Comparison of ENCODE assay signal across 8 cellular contexts in the genomic region with DNA sequence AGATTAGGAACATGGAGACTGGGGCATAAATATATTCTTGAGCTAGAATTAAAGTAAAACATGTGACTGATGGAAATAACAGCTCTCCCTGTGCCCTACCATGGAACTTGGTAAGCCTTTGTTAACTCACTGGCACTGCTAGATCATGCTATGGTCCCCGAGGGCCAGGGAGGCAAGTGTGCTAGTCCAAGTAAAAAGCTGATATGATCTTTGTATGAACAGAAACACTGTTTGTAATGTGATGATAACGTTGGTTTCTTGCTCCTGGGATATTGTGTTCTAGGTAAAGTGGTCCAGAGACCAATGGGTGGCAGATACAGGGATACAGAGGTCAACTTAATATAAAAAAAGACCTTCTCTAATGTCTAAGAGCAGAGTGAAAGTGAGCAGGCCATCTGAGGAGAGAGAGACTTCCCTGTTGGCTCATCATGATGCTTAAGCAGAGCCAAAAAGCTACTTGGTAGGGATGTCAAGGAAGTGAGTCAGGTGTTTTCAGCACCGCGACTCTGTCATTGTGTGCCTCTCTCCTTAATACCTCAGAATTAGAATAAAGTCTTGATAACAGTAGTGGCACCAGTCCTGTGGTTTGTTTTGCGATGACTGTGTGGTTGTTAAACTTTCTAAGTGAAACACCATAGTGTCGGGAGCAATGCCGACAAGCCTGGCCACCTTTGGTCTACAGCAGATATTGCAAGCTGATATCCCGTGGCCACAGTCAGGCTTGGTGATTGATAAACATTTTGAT. TPM values are rescaled to one million over a fixed set of nuclear protein-coding genes. Genes with fewer than 3 reads are reported as not detected.
DNase-seq lines count a peak whose midpoint lies in the region; ATAC-seq and TF ChIP-seq lines count a peak whose summit lies in the region.

No MANE protein-coding gene starts in this region.

- no peak overlapping the region for H3K4me3 ChIP-seq in AG10803 (ENCODE audit: low read length)
- H3K4me3 ChIP-seq in upper lobe of left lung, result no peak overlapping the region

- no peak overlapping the region for H3K4me3 Mint-ChIP-seq in activated CD8-positive, alpha-beta T cell treated with anti-CD3 and anti-CD28 coated beads, Interleukin-2, amount 10 ng/mL, durations not matched to agents 7 days and 5 days

- no peaks in the 10 kb centered on the region for H3K27me3 ChIP-seq in upper lobe of left lung

- POLR2A ChIA-PET in activated CD8-positive, alpha-beta T cell treated with anti-CD3 and anti-CD28 coated beads, Interleukin-2, amount 10 ng/mL, durations not matched to agents 7 days and 5 days (lab: Charles Lee), result interaction anchor here (1.3 kb wide), 1 partner anchor 27 kb away, joined by 5 read pairs; no protein-coding TSS in a partner anchor

- H3K9me3 Mint-ChIP-seq in activated CD8-positive, alpha-beta T cell treated with anti-CD3 and anti-CD28 coated beads, Interleukin-2, amount 10 ng/mL, durations not matched to agents 7 days and 5 days (ENCODE audit: insufficient read depth), result no peaks in the 10 kb centered on the region

- H3K4me1 ChIP-seq in upper lobe of left lung, result peaks cover 0 to 5% (median 0%) of the 10 kb centered on the region in 4 donors

- TF ChIP-seq POLR2A in upper lobe of left lung (IDR thresholded peaks at IDR 0.05), result no peak

- TF ChIP-seq CTCF in AG10803 (conservative IDR thresholded peaks at IDR 0.05; ENCODE audit: low read length) (no peak), upper lobe of left lung (IDR thresholded peaks at IDR 0.05) (no peak)

- H3K36me3 Mint-ChIP-seq in activated CD8-positive, alpha-beta T cell treated with anti-CD3 and anti-CD28 coated beads, Interleukin-2, amount 10 ng/mL, durations not matched to agents 7 days and 5 days (ENCODE audit: low read depth), result no peaks in the 10 kb centered on the region

- H3K9me3 ChIP-seq in upper lobe of left lung, result no peaks in the 10 kb centered on the region

- H3K4me1 Mint-ChIP-seq in activated CD8-positive, alpha-beta T cell treated with anti-CD3 and anti-CD28 coated beads, Interleukin-2, amount 10 ng/mL, durations not matched to agents 7 days and 5 days (ENCODE audit: low read depth), result peaks cover 20% of the 10 kb centered on the region

- H3K36me3 ChIP-seq in upper lobe of left lung, result no peaks in the 10 kb centered on the region

- ATAC-seq in GM19397 (IDR thresholded peaks at IDR 0.05; ENCODE audit: unreplicated experiment) (peak; percentile 59), HG03439 (IDR thresholded peaks at IDR 0.05; ENCODE audit: unreplicated experiment) (peak; percentile 69), upper lobe of left lung (ENCODE audit: low FRiP score in 2 of 2) (no peak)
- ATAC-seq in activated CD8-positive, alpha-beta T cell treated with anti-CD3 and anti-CD28 coated beads, Interleukin-2, amount 10 ng/mL, durations not matched to agents 7 days and 5 days, result peak; percentile 72

- CTCF ChIA-PET in activated CD8-positive, alpha-beta T cell treated with anti-CD3 and anti-CD28 coated beads, Interleukin-2, amount 10 ng/mL, durations not matched to agents 7 days and 5 days (lab: Charles Lee), result interaction anchor here (0.9 to 2.2 kb wide), 5 partner anchors 24 to 481 kb away, joined by 3 to 10 read pairs (median 4); no protein-coding TSS in a partner anchor

- H3K27me3 Mint-ChIP-seq in activated CD8-positive, alpha-beta T cell treated with anti-CD3 and anti-CD28 coated beads, Interleukin-2, amount 10 ng/mL, durations not matched to agents 7 days and 5 days (ENCODE audit: low read depth), result no peaks in the 10 kb centered on the region

- H3K27ac Mint-ChIP-seq in activated CD8-positive, alpha-beta T cell treated with anti-CD3 and anti-CD28 coated beads, Interleukin-2, amount 10 ng/mL, durations not matched to agents 7 days and 5 days, result peak overlapping the region; percentile 58

- WGBS in upper lobe of left lung, 2 donors, result 51 to 65% methylated on average over 8 of the region's 8 CpGs

- no peak for TF ChIP-seq EP300 in upper lobe of left lung (IDR thresholded peaks at IDR 0.05)

- H3K27ac ChIP-seq in upper lobe of left lung, result peak overlapping the region in 3 of 4 donors; percentile 2 to 46 (median 44)

- peak; percentile 65 for DNase-seq in AG10803 (ENCODE audit: low read depth)
- DNase-seq in activated CD8-positive, alpha-beta T cell treated with anti-CD3 and anti-CD28 coated beads, Interleukin-2, amount 10 ng/mL, durations not matched to agents 7 days and 5 days, result peak; percentile 70
- DNase-seq in glomerular visceral epithelial cell (ENCODE audit: extremely low spot score), result peak; percentile 50
- no peak for DNase-seq in upper lobe of left lung
- no peak for DNase-seq in SHP77 (lab: John Stamatoyannopoulos, UW)
- DNase-seq in islet precursor cell, result no peak

RNA-seq across cellular contexts. Expression of a gene that starts 27.7 kb away (rescaled TPM):
- 10 to 100 TPM; 16.8 to 17.6 TPM for total RNA-seq in activated CD8-positive, alpha-beta T cell treated with anti-CD3 and anti-CD28 coated beads, Interleukin-2, amount 10 ng/mL, durations not matched to agents 7 days and 5 days
- total RNA-seq in upper lobe of left lung, result 10 to 100 TPM; 11.3 to 44.0 (median 15.4) TPM

Comparison
In these comparisons a context has a peak if more than half of its experiments do, and no peak if none do; other contexts are left out.
1. DNase-seq: peak in AG10803 (single experiment), activated CD8-positive, alpha-beta T cell treated with anti-CD3 and anti-CD28 coated beads, Interleukin-2, amount 10 ng/mL, durations not matched to agents 7 days and 5 days (single experiment) and glomerular visceral epithelial cell (single experiment); none in upper lobe of left lung (0 of 2), SHP77 (0 of 2) and islet precursor cell (single experiment).
2. ATAC-seq: peak in GM19397 (single experiment), HG03439 (single experiment) and activated CD8-positive, alpha-beta T cell treated with anti-CD3 and anti-CD28 coated beads, Interleukin-2, amount 10 ng/mL, durations not matched to agents 7 days and 5 days (single experiment); none in upper lobe of left lung (0 of 2).